18 cellular contexts compared by ENCODE assay signal in genomic region chr10:70905071-70906021, GRCh38. TPM values are rescaled to one million over a fixed set of nuclear protein-coding genes. Genes with fewer than 3 reads are reported as not detected.
DNase-seq lines count a peak whose midpoint lies in the region; ATAC-seq and TF ChIP-seq lines count a peak whose summit lies in the region.
"Had no signal": no experiment of that assay in that cellular context is flagged by ENCODE, and none has a peak within 500 bp of the region (broad histone marks: within the 10 kb centered on the region; RNA-seq: fewer than 3 reads in every experiment).

No MANE protein-coding gene starts in this region.

- H3K27me3 Mint-ChIP-seq in endodermal cell (ENCODE audit: insufficient read depth): no peaks in the 10 kb centered on the region

- intact Hi-C loops in left cardiac atrium (cut with DNase I): loop anchor here (5.0 kb wide), 2 partner anchors 307 to 377 kb away; partner anchors contain the start of gene UNC5B (in 1 of the 2)

- H3K4me3 ChIP-seq in right atrium auricular region: no peak overlapping the region
- H3K4me3 ChIP-seq in endodermal cell (ENCODE audit: low read length): no peak overlapping the region
- no peak overlapping the region for H3K4me3 ChIP-seq in osteoblast (ENCODE audit: insufficient read depth, low read length)

- H3K4me3 Mint-ChIP-seq in endodermal cell: no peak overlapping the region
- H3K4me3 Mint-ChIP-seq: CD8-positive, alpha-beta T cell had no signal

- H3K27ac Mint-ChIP-seq in endodermal cell: peak overlapping the region; percentile 58
- H3K27ac Mint-ChIP-seq: CD8-positive, alpha-beta T cell had no signal

- peaks cover 0 to 23% of the 10 kb centered on the region in 2 donors for H3K4me1 ChIP-seq in right atrium auricular region
- H3K4me1 ChIP-seq in endodermal cell (ENCODE audit: control insufficient read depth, insufficient read depth, low read length): peaks cover 8% of the 10 kb centered on the region
- H3K4me1 ChIP-seq in osteoblast (ENCODE audit: insufficient read depth, low read length): no peaks in the 10 kb centered on the region

- H3K36me3 Mint-ChIP-seq in endodermal cell (ENCODE audit: low read depth): no peaks in the 10 kb centered on the region
- H3K36me3 Mint-ChIP-seq: CD8-positive, alpha-beta T cell had no signal

- no peak overlapping the region for H3K4me2 ChIP-seq in osteoblast (ENCODE audit: insufficient read depth, low read length)
- H3K4me2 ChIP-seq: KMS-11 had no signal

- WGBS in endodermal cell (ENCODE audit: insufficient coverage in 1 of 2, insufficient read length in 1 of 2), 2 experiments: 89 to 91% methylated on average over 12 to 27 of the region's 27 CpGs

- H3K36me3 ChIP-seq in right atrium auricular region (no peaks in the 10 kb centered on the region), endodermal cell (ENCODE audit: control insufficient read depth, insufficient read depth, low read length) (no peaks in the 10 kb centered on the region), osteoblast (ENCODE audit: insufficient read depth, low read length) (no peaks in the 10 kb centered on the region)

- no peaks in the 10 kb centered on the region for H3K9me3 Mint-ChIP-seq in endodermal cell
- H3K9me3 Mint-ChIP-seq: CD8-positive, alpha-beta T cell had no signal

- no peaks in the 10 kb centered on the region for H4K20me1 ChIP-seq in osteoblast (ENCODE audit: insufficient read depth, low read length)

- no peaks in the 10 kb centered on the region for H3K27me3 ChIP-seq in right atrium auricular region
- H3K27me3 ChIP-seq in endodermal cell (ENCODE audit: control insufficient read depth, insufficient read depth, low read length, poor library complexity, severe bottlenecking): no peaks in the 10 kb centered on the region
- H3K27me3 ChIP-seq in osteoblast (ENCODE audit: insufficient read depth, low read length): peaks cover 26% of the 10 kb centered on the region

- H2AFZ ChIP-seq in osteoblast (ENCODE audit: low read length): no peak overlapping the region

- no peak for ATAC-seq in left cardiac atrium
- ATAC-seq: CD8-positive, alpha-beta T cell had no signal

- no peaks in the 10 kb centered on the region for H3K79me2 ChIP-seq in osteoblast (ENCODE audit: insufficient read depth, low read length)

- H3K9me3 ChIP-seq in right atrium auricular region (no peaks in the 10 kb centered on the region), endodermal cell (ENCODE audit: control insufficient read depth, low read length) (no peaks in the 10 kb centered on the region), osteoblast (ENCODE audit: low read depth, low read length) (no peaks in the 10 kb centered on the region)

- peaks cover 43% of the 10 kb centered on the region for H3K4me1 Mint-ChIP-seq in endodermal cell

- peak; percentile 13 for DNase-seq in left cardiac atrium
- no peak for DNase-seq in right atrium auricular region (ENCODE audit: low spot score)
- DNase-seq in endodermal cell: no peak
- DNase-seq in osteoblast (ENCODE audit: insufficient read length, low spot score, missing footprints): peak; percentile 74
- no peak for DNase-seq in NCI-H2227 treated with DMSO at 0.1 percent for 48 hours (lab: John Stamatoyannopoulos, UW)
- DNase-seq in stimulated activated naive CD4-positive, alpha-beta T cell (lab: John Stamatoyannopoulos, UW): no peak
- DNase-seq in D341Med (ENCODE audit: low spot score): no peak
- DNase-seq: ACHN; CD8-positive, alpha-beta T cell; DND-41; GDM1; NCI-H1092; NCI-H1694; NCI-H2107; NCI-H345; NCI-H526 treated with DMSO at 0.1 percent for 48 hours; NK-92 treated with Interleukin-12 subunit alpha and Interleukin-12 subunit beta, amount 100 ng/mL, for 24 hours had no signal

- TF ChIP-seq CTCF in right atrium auricular region (IDR thresholded peaks at IDR 0.05): no peak
- no peak for TF ChIP-seq CTCF in endodermal cell (conservative IDR thresholded peaks at IDR 0.05)
- no peak for TF ChIP-seq CTCF in osteoblast (IDR thresholded peaks at IDR 0.05; ENCODE audit: extremely low read depth, low read depth, low read length)

- H3K9ac ChIP-seq in endodermal cell (ENCODE audit: extremely low read depth, low read length, poor library complexity, severe bottlenecking): no peak overlapping the region
- H3K9ac ChIP-seq: KMS-11 had no signal

- no peak overlapping the region for H3K27ac ChIP-seq in right atrium auricular region
- H3K27ac ChIP-seq in endodermal cell (ENCODE audit: low read depth, low read length): no peak overlapping the region
- no peak overlapping the region for H3K27ac ChIP-seq in osteoblast (ENCODE audit: low read depth, low read length)
- H3K27ac ChIP-seq: KMS-11 had no signal

RNA-seq across cellular contexts. Expression of gene PCBD1, which starts 17.0 kb away (rescaled TPM):
- total RNA-seq in left cardiac atrium: 100 to 1,000 TPM; 103 to 116 TPM
- total RNA-seq in right atrium auricular region: 10 to 100 TPM; 79.4 to 98.6 TPM
- total RNA-seq in endodermal cell: 100 to 1,000 TPM; 168 to 183 TPM
- polyA plus RNA-seq in endodermal cell (2013, experiment 1 of 2): 61.9 TPM
- polyA plus RNA-seq in endodermal cell (2013, experiment 2 of 2): 54.4 TPM
- 19.9 and 21.8 TPM in 2 replicates for total RNA-seq in osteoblast

Comparison
In these comparisons a context has a peak if more than half of its experiments do, and no peak if none do; other contexts are left out.
1. DNase-seq: peak in left cardiac atrium (single experiment) and osteoblast (single experiment); none in right atrium auricular region (single experiment), endodermal cell (single experiment), NCI-H2227 treated with DMSO at 0.1 percent for 48 hours (single experiment), stimulated activated naive CD4-positive, alpha-beta T cell (0 of 6) and D341Med (single experiment).